8 cellular contexts compared by ENCODE assay signal in genomic region chr1:172449585-172450523, GRCh38. TPM values are rescaled to one million over a fixed set of nuclear protein-coding genes. Genes with fewer than 3 reads are reported as not detected.
DNase-seq lines count a peak whose midpoint lies in the region; ATAC-seq and TF ChIP-seq lines count a peak whose summit lies in the region.

No MANE protein-coding gene starts in this region.

- H3K27me3 Mint-ChIP-seq in Caco-2 (ENCODE audit: insufficient read depth, unreplicated experiment), result no peaks in the 10 kb centered on the region
- H3K27me3 Mint-ChIP-seq in activated T-cell treated with anti-CD3 and anti-CD28 coated beads, Interleukin-2, amount 50 U/mL, for 4 hours (ENCODE audit: low read depth), result no peaks in the 10 kb centered on the region

- peak overlapping the region; percentile 68 for H3K4me3 Mint-ChIP-seq in Caco-2 (ENCODE audit: unreplicated experiment)
- H3K4me3 Mint-ChIP-seq in activated T-cell treated with anti-CD3 and anti-CD28 coated beads, Interleukin-2, amount 50 U/mL, for 4 hours, result no peak overlapping the region

- H3K27ac Mint-ChIP-seq in Caco-2 (ENCODE audit: unreplicated experiment), result peak overlapping the region; percentile 88

- peaks cover 63% of the 10 kb centered on the region for H3K4me1 Mint-ChIP-seq in Caco-2 (ENCODE audit: low read depth, unreplicated experiment)
- H3K4me1 Mint-ChIP-seq in activated T-cell treated with anti-CD3 and anti-CD28 coated beads, Interleukin-2, amount 50 U/mL, for 4 hours (ENCODE audit: low read depth), result peaks cover 20% of the 10 kb centered on the region

- H3K9me3 ChIP-seq in Caco-2, result no peaks in the 10 kb centered on the region
- no peaks in the 10 kb centered on the region for H3K9me3 ChIP-seq in gastroesophageal sphincter
- H3K9me3 ChIP-seq in neuron (ENCODE audit: low read length), result no peaks in the 10 kb centered on the region

- intact Hi-C loops in Caco-2 (cut with micrococcal nuclease; ENCODE audit: unreplicated experiment), result loop anchor here (1.0 to 2.0 kb wide), 6 partner anchors 20 to 269 kb away; no protein-coding TSS in a partner anchor

- no peaks in the 10 kb centered on the region for H3K36me3 Mint-ChIP-seq in Caco-2 (ENCODE audit: insufficient read depth, unreplicated experiment)
- H3K36me3 Mint-ChIP-seq in activated T-cell treated with anti-CD3 and anti-CD28 coated beads, Interleukin-2, amount 50 U/mL, for 4 hours (ENCODE audit: insufficient read depth), result no peaks in the 10 kb centered on the region

- DNase-seq in Caco-2 (peak; percentile 82 to 83), NCI-H82 (lab: John Stamatoyannopoulos, UW) (peak; percentile 74)
- no peak for DNase-seq in activated T-cell treated with anti-CD3 and anti-CD28 coated beads, Interleukin-2, amount 50 U/mL, for 4 hours

- 37 to 40% methylated on average over 4 to 11 of the region's 18 CpGs for WGBS in gastroesophageal sphincter (ENCODE audit: low coverage in 1 of 2), 2 donors

- TF ChIP-seq EP300 in gastroesophageal sphincter (IDR thresholded peaks at IDR 0.05), result no peak

- CTCF ChIA-PET in Caco-2 (lab: Charles Lee), result interaction anchor here (0.6 to 3.1 kb wide), 10 partner anchors 18 to 448 kb away, joined by 3 to 21 read pairs (median 3); partner anchors contain the start of gene SUCO

- no peaks in the 10 kb centered on the region for H3K36me3 ChIP-seq in Caco-2 (ENCODE audit: control insufficient read depth, insufficient read depth, low read length)
- no peaks in the 10 kb centered on the region for H3K36me3 ChIP-seq in gastroesophageal sphincter
- H3K36me3 ChIP-seq in neuron (ENCODE audit: insufficient read depth, low read length), result no peaks in the 10 kb centered on the region

- TF ChIP-seq CTCF in Caco-2 (IDR thresholded peaks at IDR 0.05; ENCODE audit: insufficient read depth in 1 of 2, low read depth in 1 of 2, low read length in 1 of 2, severe bottlenecking in 1 of 2, unreplicated experiment in 1 of 2) (peak; percentile 90 to 96), gastroesophageal sphincter (IDR thresholded peaks at IDR 0.05) (peak; percentile 79 to 93 (median 86))

- POLR2A ChIA-PET in Caco-2 (lab: Charles Lee), result interaction anchor here (0.6 to 3.2 kb wide), 4 partner anchors 11 to 83 kb away, joined by 3 to 42 read pairs (median 6); partner anchors contain the start of gene SUCO

- H3K9me3 Mint-ChIP-seq in Caco-2 (ENCODE audit: unreplicated experiment), result no peaks in the 10 kb centered on the region
- H3K9me3 Mint-ChIP-seq in activated T-cell treated with anti-CD3 and anti-CD28 coated beads, Interleukin-2, amount 50 U/mL, for 4 hours, result no peaks in the 10 kb centered on the region

- H3K27ac ChIP-seq in gastroesophageal sphincter, result no peak overlapping the region

- H2AFZ ChIP-seq in neuron (ENCODE audit: low read depth, low read length), result peak overlapping the region; percentile 21

- H3K4me1 ChIP-seq in Caco-2 (peaks cover 70% of the 10 kb centered on the region), gastroesophageal sphincter (peaks cover 0 to 10% (median 0%) of the 10 kb centered on the region in 3 donors), neuron (ENCODE audit: insufficient read depth, low read length) (peaks cover 16% of the 10 kb centered on the region)

- TSS peak; percentile 52 for BruUV-seq in Caco-2 (replicated peaks; lab: Mats Ljungman, UMichigan)

- peak overlapping the region; percentile 9 for H3K4me3 ChIP-seq in Caco-2 (ENCODE audit: low read depth, low read length)
- H3K4me3 ChIP-seq in gastroesophageal sphincter, result no peak overlapping the region
- H3K4me3 ChIP-seq in neuron (ENCODE audit: low read length), result no peak overlapping the region

- peak; percentile 88 for ATAC-seq in GM18909 (IDR thresholded peaks at IDR 0.05; ENCODE audit: poor library complexity, unreplicated experiment)
- peak; percentile 73 for ATAC-seq in HG03135 (IDR thresholded peaks at IDR 0.05; ENCODE audit: unreplicated experiment)
- peak; percentile 72 to 74 for ATAC-seq in activated T-cell treated with anti-CD3 and anti-CD28 coated beads, Interleukin-2, amount 50 U/mL, for 4 hours
- peak; percentile 82 for ATAC-seq in gastroesophageal sphincter
- no peak for ATAC-seq in HG03196 (IDR thresholded peaks at IDR 0.05; ENCODE audit: unreplicated experiment)

- TF ChIP-seq POLR2A in gastroesophageal sphincter (IDR thresholded peaks at IDR 0.05), result no peak

- H3K27me3 ChIP-seq in Caco-2 (replicated peaks; ENCODE audit: control insufficient read depth, insufficient read depth, low read length) (no peaks in the 10 kb centered on the region), gastroesophageal sphincter (no peaks in the 10 kb centered on the region), neuron (ENCODE audit: insufficient read depth, low read length) (no peaks in the 10 kb centered on the region)

RNA-seq across cellular contexts. Expression of gene PIGC, which starts 6.0 kb away (rescaled TPM):
- total RNA-seq in Caco-2 (2022) (23.7 and 26.1 TPM in 2 replicates), gastroesophageal sphincter (10 to 100 TPM; 23.3 to 26.3 (median 25.8) TPM)
- 10 to 100 TPM; 16.8 to 19.1 (median 17.8) TPM for total RNA-seq in activated T-cell treated with anti-CD3 and anti-CD28 coated beads, Interleukin-2, amount 50 U/mL, for 4 hours

RNA-seq across cellular contexts. Expression of gene C1orf105, which starts 29.4 kb away (rescaled TPM):
- total RNA-seq in Caco-2 (2022) (0.82 and 1.9 TPM in 2 replicates), gastroesophageal sphincter (not detected)
- not detected for total RNA-seq in activated T-cell treated with anti-CD3 and anti-CD28 coated beads, Interleukin-2, amount 50 U/mL, for 4 hours
